Comparison of ENCODE assay signal across 21 cellular contexts in genomic region chr3:79161941-79162340, GRCh38.
"Had no signal": no experiment of that assay in that cellular context is flagged by ENCODE, and none has a peak within 500 bp of the region (broad histone marks: within the 10 kb centered on the region; RNA-seq: fewer than 3 reads in every experiment).

No MANE protein-coding gene starts in this region.

- H3K9ac ChIP-seq: neural progenitor cell had no signal

- H3K9me3 Mint-ChIP-seq: neural progenitor cell had no signal

- H3K27me3 ChIP-seq: adrenal gland, cardiac muscle cell, gastrocnemius medialis, heart left ventricle, neural progenitor cell, sigmoid colon, stomach, upper lobe of right lung had no signal

- H3K27me3 Mint-ChIP-seq: activated CD4-positive, alpha-beta memory T cell treated with anti-CD3 and anti-CD28 coated beads for 36 hours; activated CD8-positive, alpha-beta memory T cell treated with anti-CD3 and anti-CD28 coated beads, Interleukin-2, amount 10 ng/mL, durations not matched to agents 7 days and 5 days; activated naive CD4-positive, alpha-beta T cell treated with anti-CD3 and anti-CD28 coated beads, Interleukin-2, amount 50 U/mL, for 24 hours; naive B cell had no signal

- H3K4me2 ChIP-seq: neural progenitor cell had no signal

- H3K4me1 Mint-ChIP-seq: activated CD8-positive, alpha-beta memory T cell treated with anti-CD3 and anti-CD28 coated beads, Interleukin-2, amount 10 ng/mL, durations not matched to agents 7 days and 5 days; activated naive CD4-positive, alpha-beta T cell treated with anti-CD3 and anti-CD28 coated beads, Interleukin-2, amount 50 U/mL, for 24 hours; naive B cell; neural progenitor cell had no signal

- H3K4me3 Mint-ChIP-seq: activated CD4-positive, alpha-beta memory T cell treated with anti-CD3 and anti-CD28 coated beads for 36 hours; activated CD8-positive, alpha-beta memory T cell treated with anti-CD3 and anti-CD28 coated beads, Interleukin-2, amount 10 ng/mL, durations not matched to agents 7 days and 5 days; activated naive CD4-positive, alpha-beta T cell treated with anti-CD3 and anti-CD28 coated beads, Interleukin-2, amount 50 U/mL, for 24 hours; naive B cell; neural progenitor cell had no signal

- H3K36me3 Mint-ChIP-seq: activated CD4-positive, alpha-beta memory T cell treated with anti-CD3 and anti-CD28 coated beads for 36 hours; activated CD8-positive, alpha-beta memory T cell treated with anti-CD3 and anti-CD28 coated beads, Interleukin-2, amount 10 ng/mL, durations not matched to agents 7 days and 5 days; activated naive CD4-positive, alpha-beta T cell treated with anti-CD3 and anti-CD28 coated beads, Interleukin-2, amount 50 U/mL, for 24 hours; naive B cell; neural progenitor cell had no signal

- H3K9me3 ChIP-seq: adrenal gland, gastrocnemius medialis, ovary, sigmoid colon, stomach, thoracic aorta, upper lobe of right lung had no signal

- H3K27ac ChIP-seq: adrenal gland, cardiac muscle cell, gastrocnemius medialis, heart left ventricle, neural progenitor cell, ovary, sigmoid colon, stomach, thoracic aorta, upper lobe of right lung, VCaP had no signal

- H3K27ac Mint-ChIP-seq: activated CD4-positive, alpha-beta memory T cell treated with anti-CD3 and anti-CD28 coated beads for 36 hours; activated CD8-positive, alpha-beta memory T cell treated with anti-CD3 and anti-CD28 coated beads, Interleukin-2, amount 10 ng/mL, durations not matched to agents 7 days and 5 days; activated naive CD4-positive, alpha-beta T cell treated with anti-CD3 and anti-CD28 coated beads, Interleukin-2, amount 50 U/mL, for 24 hours; naive B cell; neural progenitor cell had no signal

- H3K36me3 ChIP-seq: adrenal gland, cardiac muscle cell, gastrocnemius medialis, heart left ventricle, neural progenitor cell, ovary, sigmoid colon, stomach, thoracic aorta, upper lobe of right lung had no signal

- ATAC-seq: activated CD8-positive, alpha-beta memory T cell treated with anti-CD3 and anti-CD28 coated beads, Interleukin-2, amount 10 ng/mL, durations not matched to agents 7 days and 5 days; gastrocnemius medialis; heart left ventricle; left lobe of liver; upper lobe of right lung had no signal

- DNase-seq: activated CD4-positive, alpha-beta memory T cell treated with anti-CD3 and anti-CD28 coated beads for 36 hours; activated CD4-positive, alpha-beta T cell treated with anti-CD3 and anti-CD28 coated beads for 1 hour; activated CD8-positive, alpha-beta memory T cell treated with anti-CD3 and anti-CD28 coated beads, Interleukin-2, amount 10 ng/mL, durations not matched to agents 7 days and 5 days; activated effector memory CD4-positive, alpha-beta T cell treated with anti-CD3 and anti-CD28 coated beads, Interleukin-2, amount 50 U/mL, for 16 hours; activated T-cell treated with anti-CD3 and anti-CD28 coated beads, Interleukin-2, amount 50 U/mL, for 1 hour; adrenal gland; gastrocnemius medialis; heart left ventricle; naive B cell; ovary; sigmoid colon; stimulated activated CD4-positive, alpha-beta T cell treated with anti-CD3 and anti-CD28 coated beads, Interleukin-1b, Interleukin-23, amount 100 ng/mL, for 48 hours; stomach; T1000; upper lobe of right lung had no signal

- H3K4me1 ChIP-seq: adrenal gland, gastrocnemius medialis, heart left ventricle, neural progenitor cell, stomach, upper lobe of right lung had no signal

- H3K4me3 ChIP-seq: adrenal gland, cardiac muscle cell, gastrocnemius medialis, heart left ventricle, neural progenitor cell, ovary, sigmoid colon, stomach, thoracic aorta, upper lobe of right lung had no signal

- H2AFZ ChIP-seq: neural progenitor cell had no signal
